Comparison of ENCODE assay signal across 8 cellular contexts in genomic region chr17:41930009-41930832, GRCh38. TPM values are rescaled to one million over a fixed set of nuclear protein-coding genes. Genes with fewer than 3 reads are reported as not detected.
DNase-seq lines count a peak whose midpoint lies in the region; ATAC-seq and TF ChIP-seq lines count a peak whose summit lies in the region.

TSS of gene ODAD4 (plus strand) at chr17:41930617. CDS start at chr17:41930724, 107 bp downstream.

- peak within 1 kb of the TSS; percentile 37 for H2BK120ac ChIP-seq in trophoblast cell (ENCODE audit: insufficient read depth, low read length, poor library complexity)

- DNase-seq in NCI-H1417 (lab: John Stamatoyannopoulos, UW) (peak; percentile 94 to 97 (median 94)), cardiac septum (ENCODE audit: low spot score) (peak; percentile 97), trophoblast cell (peak; percentile 99), transverse colon (peak; percentile 98)
- peak; percentile 96 for DNase-seq in activated naive CD8-positive, alpha-beta T cell treated with anti-CD3 and anti-CD28 coated beads, Interleukin-2, amount 50 U/mL, for 24 hours

- H3K36me3 ChIP-seq in SU-DHL-6 (ENCODE audit: low read length) (no peaks in the 10 kb centered on the region), trophoblast cell (ENCODE audit: control insufficient read depth in 1 of 2, insufficient read depth in 2 of 2, low read length in 2 of 2) (no peaks in the 10 kb centered on the region), transverse colon (no peaks in the 10 kb centered on the region)

- H3K4me2 ChIP-seq in SU-DHL-6 (ENCODE audit: low read depth, low read length, poor library complexity, severe bottlenecking), result peak within 1 kb of the TSS; percentile 93
- H3K4me2 ChIP-seq in trophoblast cell (ENCODE audit: low read length), result peak within 1 kb of the TSS; percentile 98

- no peaks in the 10 kb centered on the region for H3K27me3 Mint-ChIP-seq in activated naive CD8-positive, alpha-beta T cell treated with anti-CD3 and anti-CD28 coated beads, Interleukin-2, amount 50 U/mL, for 24 hours

- H3K27ac Mint-ChIP-seq in activated naive CD8-positive, alpha-beta T cell treated with anti-CD3 and anti-CD28 coated beads, Interleukin-2, amount 50 U/mL, for 24 hours, result peak within 1 kb of the TSS; percentile 93

- H4K91ac ChIP-seq in trophoblast cell (ENCODE audit: low read depth, low read length), result peak within 1 kb of the TSS; percentile 25

- H3K4ac ChIP-seq in trophoblast cell (ENCODE audit: low read depth, low read length), result no peak within 1 kb of the TSS

- no peaks in the 10 kb centered on the region for H3K9me2 ChIP-seq in SU-DHL-6 (replicated peaks; ENCODE audit: insufficient read depth, low read length)

- H3K4me3 Mint-ChIP-seq in activated naive CD8-positive, alpha-beta T cell treated with anti-CD3 and anti-CD28 coated beads, Interleukin-2, amount 50 U/mL, for 24 hours, result peak within 1 kb of the TSS; percentile 96

- in situ Hi-C loops in transverse colon (cut with MboI; ENCODE audit: low pct_ligation_motif_present in 1 of 4, low pct_unique_long_range_greater_than_20kb in 1 of 4, low sequenced_read_pairs in 3 of 4), result no loop called here

- H3K4me1 Mint-ChIP-seq in activated naive CD8-positive, alpha-beta T cell treated with anti-CD3 and anti-CD28 coated beads, Interleukin-2, amount 50 U/mL, for 24 hours, result peaks cover 24% of the 10 kb centered on the region

- TF ChIP-seq EP300 in transverse colon (IDR thresholded peaks at IDR 0.05; ENCODE audit: low read depth), result no peak

- intact Hi-C loops in cardiac septum (cut with DNase I) (loop anchor here (1.0 kb wide), 1 partner anchor 11 kb away; no protein-coding TSS in a partner anchor), transverse colon (cut with DNase I; ENCODE audit: low total_unique reads) (no loop called here)

- peak within 1 kb of the TSS; percentile 64 for H3K4me3 ChIP-seq in SU-DHL-6 (ENCODE audit: insufficient read depth, low read length, poor library complexity, severe bottlenecking)
- H3K4me3 ChIP-seq in trophoblast cell (ENCODE audit: low read depth, low read length), result peak within 1 kb of the TSS; percentile 69
- H3K4me3 ChIP-seq in transverse colon, result peak within 1 kb of the TSS; percentile 28 to 65 (median 38)

- H4K20me1 ChIP-seq in SU-DHL-6 (ENCODE audit: low read depth, low read length), result no peaks in the 10 kb centered on the region

- H3K79me1 ChIP-seq in trophoblast cell (ENCODE audit: low read length), result peaks cover 2% of the 10 kb centered on the region

- H3K18ac ChIP-seq in trophoblast cell (ENCODE audit: low read length), result peak within 1 kb of the TSS; percentile 47

- H3K14ac ChIP-seq in trophoblast cell (ENCODE audit: low read length), result peak within 1 kb of the TSS; percentile 82

- H4K8ac ChIP-seq in trophoblast cell (ENCODE audit: low read depth, low read length), result peak within 1 kb of the TSS; percentile 90

- H3K36me3 Mint-ChIP-seq in activated naive CD8-positive, alpha-beta T cell treated with anti-CD3 and anti-CD28 coated beads, Interleukin-2, amount 50 U/mL, for 24 hours (ENCODE audit: low read depth), result no peaks in the 10 kb centered on the region

- H3K23ac ChIP-seq in trophoblast cell (ENCODE audit: low read length), result no peak within 1 kb of the TSS

- peak; percentile 77 for TF ChIP-seq POLR2A in transverse colon (IDR thresholded peaks at IDR 0.05)

- H3K9ac ChIP-seq in SU-DHL-6 (ENCODE audit: low read length) (peak within 1 kb of the TSS; percentile 63), trophoblast cell (ENCODE audit: low read length) (peak within 1 kb of the TSS; percentile 64)

- H3K79me2 ChIP-seq in SU-DHL-6 (ENCODE audit: insufficient read depth, low read length) (0 out of 2 replicates have a peak, but pooled peaks cover 11% of the 10 kb centered on the region), trophoblast cell (ENCODE audit: control insufficient read depth, insufficient read depth, low read length, poor library complexity) (no peaks in the 10 kb centered on the region)

- H2AFZ ChIP-seq in SU-DHL-6 (ENCODE audit: low read depth, low read length, severe bottlenecking) (peak within 1 kb of the TSS; percentile 30), trophoblast cell (ENCODE audit: insufficient read depth, low read length, poor library complexity) (peak within 1 kb of the TSS; percentile 87)

- TF ChIP-seq CTCF in GM12873 (IDR thresholded peaks at IDR 0.05; ENCODE audit: insufficient read depth, low read depth, low read length, missing control alignments) (peak; percentile 37), SU-DHL-6 (IDR thresholded peaks at IDR 0.05; ENCODE audit: insufficient read depth, low read length, poor library complexity, severe bottlenecking) (no peak), transverse colon (IDR thresholded peaks at IDR 0.05) (peak; percentile 42 to 92 (median 44))

- peak within 1 kb of the TSS; percentile 26 for H2BK5ac ChIP-seq in trophoblast cell (ENCODE audit: low read depth, low read length, poor library complexity)

- H3K27me3 ChIP-seq in SU-DHL-6 (ENCODE audit: low read length) (no peaks in the 10 kb centered on the region), trophoblast cell (ENCODE audit: insufficient read depth, low read length) (no peaks in the 10 kb centered on the region), transverse colon (no peaks in the 10 kb centered on the region)

- ATAC-seq in HG02759 (IDR thresholded peaks at IDR 0.05; ENCODE audit: unreplicated experiment), result peak; percentile 97
- ATAC-seq in activated naive CD8-positive, alpha-beta T cell treated with anti-CD3 and anti-CD28 coated beads, Interleukin-2, amount 50 U/mL, for 24 hours, result peak; percentile 99

- H3K27ac ChIP-seq in SU-DHL-6 (ENCODE audit: low read depth, low read length), result 0 out of 2 replicates have a peak within 1 kb of the TSS, but pooled peaks have one; percentile 2
- peak within 1 kb of the TSS; percentile 75 for H3K27ac ChIP-seq in trophoblast cell (ENCODE audit: low read depth, low read length)
- H3K27ac ChIP-seq in transverse colon, result peak within 1 kb of the TSS; percentile 85 to 92 (median 89)

- no peak within 1 kb of the TSS for H2AK5ac ChIP-seq in trophoblast cell (ENCODE audit: low read length)

- H2BK12ac ChIP-seq in trophoblast cell (ENCODE audit: low read length), result peak within 1 kb of the TSS; percentile 21

- peak within 1 kb of the TSS; percentile 74 for H4K12ac ChIP-seq in trophoblast cell (ENCODE audit: low read depth, low read length)

- H3K4me1 ChIP-seq in trophoblast cell (ENCODE audit: control insufficient read depth in 1 of 2, insufficient read depth in 2 of 2, low read length in 2 of 2) (peaks cover 3 to 6% of the 10 kb centered on the region in 2 experiments), transverse colon (peaks cover 6 to 28% (median 7%) of the 10 kb centered on the region in 4 donors)

- H3K9me3 ChIP-seq in SU-DHL-6 (ENCODE audit: insufficient read depth, low read length) (no peaks in the 10 kb centered on the region), trophoblast cell (ENCODE audit: insufficient read depth, low read depth, low read length) (no peaks in the 10 kb centered on the region), transverse colon (no peaks in the 10 kb centered on the region)

- H3K9me3 Mint-ChIP-seq in activated naive CD8-positive, alpha-beta T cell treated with anti-CD3 and anti-CD28 coated beads, Interleukin-2, amount 50 U/mL, for 24 hours, result no peaks in the 10 kb centered on the region

- no CpG with 5 or more reads among the region's 43 CpGs for WGBS in trophoblast cell (ENCODE audit: extremely low coverage, insufficient coverage, insufficient read length)
- WGBS in transverse colon (ENCODE audit: low coverage in 1 of 2), 2 donors, result 0 to 2% methylated on average over 7 to 43 of the region's 43 CpGs

- H3F3A ChIP-seq in SU-DHL-6 (ENCODE audit: insufficient read depth), result peaks cover 5% of the 10 kb centered on the region; the same call in 1 of the 2 replicates

RNA-seq across cellular contexts. Expression of gene ODAD4, which starts in this region (rescaled TPM):
- 0.54 TPM for total RNA-seq in cardiac septum
- polyA plus RNA-seq in trophoblast cell (2013), result 0.74 and 0.75 TPM in 2 replicates
- total RNA-seq in transverse colon, result under 1 TPM in 2 of 4 donors, not detected in 2; 0.32 to 0.55 TPM

Comparison
In these comparisons a context has a peak if more than half of its experiments do, and no peak if none do; other contexts are left out.
1. Peak in every context shown above with its lines: DNase-seq, ATAC-seq, H3K4me3 ChIP-seq and H3K27ac ChIP-seq.
2. Peak in DNase-seq in cardiac septum; RNA of the gene not detected or under 1 TPM.
3. Peak in DNase-seq, H3K4me3 ChIP-seq and H3K27ac ChIP-seq in transverse colon; RNA of the gene not detected or under 1 TPM.
4. H3K27ac ChIP-seq: peak in every context shown above with its lines; median percentile 89 in transverse colon; 75 in trophoblast cell; 2 in SU-DHL-6.